In the genomic region with DNA sequence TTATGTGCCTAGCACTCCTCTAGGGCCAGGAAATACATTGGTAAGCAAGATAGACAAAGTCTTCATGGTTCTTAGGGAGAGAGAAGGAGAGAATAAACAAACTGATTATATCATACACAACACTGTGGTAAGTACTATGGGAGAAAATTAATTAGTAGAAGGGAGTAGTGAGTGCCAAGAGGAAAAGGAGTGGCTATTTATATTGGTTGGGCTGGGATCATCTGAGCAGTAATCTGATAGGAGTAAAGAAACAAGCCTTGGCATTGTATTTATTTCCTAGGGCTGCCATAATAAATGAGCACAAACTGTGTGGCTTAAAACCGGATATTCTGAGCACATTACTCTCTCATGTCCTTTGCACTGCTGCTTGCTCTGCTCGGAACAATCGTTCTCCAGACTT, we compare ENCODE assay signal across 20 cellular contexts.
DNase-seq lines count a peak whose midpoint lies in the region; TF ChIP-seq lines count a peak whose summit lies in the region.
"Had no signal": no experiment of that assay in that cellular context is flagged by ENCODE, and none has a peak within 500 bp of the region (broad histone marks: within the 10 kb centered on the region; RNA-seq: fewer than 3 reads in every experiment).

No MANE protein-coding gene starts in this region.

- no peaks in the 10 kb centered on the region for H3K36me3 Mint-ChIP-seq in nephron progenitor cell (ENCODE audit: low read depth)
- H3K36me3 Mint-ChIP-seq: CD8-positive, alpha-beta T cell had no signal

- peak; percentile 6 for DNase-seq in COR-L47 (lab: John Stamatoyannopoulos, UW)
- DNase-seq in H4 (ENCODE audit: low spot score) = peak; percentile 32
- peak; percentile 46 for DNase-seq in NCI-H748 (lab: John Stamatoyannopoulos, UW; ENCODE audit: unreplicated experiment)
- peak; percentile 6 for DNase-seq in left kidney (ENCODE audit: low read depth, low spot score)
- no peak for DNase-seq in NCI-H1417 (lab: John Stamatoyannopoulos, UW)
- no peak for DNase-seq in nephron progenitor cell
- DNase-seq in NCI-H1694 treated with DMSO at 0.1 percent for 48 hours (lab: John Stamatoyannopoulos, UW) = no peak
- DNase-seq: Calu3; CD8-positive, alpha-beta T cell; HFFc6; NCI-H1048; NCI-H446; NCI-H524 treated with DMSO at 0.1 percent for 48 hours; Peyer's patch; SHP77 treated with DMSO at 0.1 percent for 48 hours; T-helper 1 cell had no signal

- H3K4me1 Mint-ChIP-seq in nephron progenitor cell = no peaks in the 10 kb centered on the region
- H3K4me1 Mint-ChIP-seq: B cell, GM23338 had no signal

- no peak for TF ChIP-seq CTCF in nephron progenitor cell (IDR thresholded peaks at IDR 0.05)

- no peak overlapping the region for H3K27ac Mint-ChIP-seq in nephron progenitor cell
- H3K27ac Mint-ChIP-seq: B cell; CD8-positive, alpha-beta T cell; GM23338; HFFc6; IgD-negative memory B cell; T-helper 2 cell treated with Interferon-gamma antibody and Interleukin-4, amounts not matched to agents 5 μg/mL and 100 μg/mL, for 36 hours had no signal

- peaks cover 21% of the 10 kb centered on the region for H3K9me3 Mint-ChIP-seq in nephron progenitor cell
- H3K9me3 Mint-ChIP-seq: CD8-positive, alpha-beta T cell; IgD-negative memory B cell; T-helper 2 cell treated with Interferon-gamma antibody and Interleukin-4, amounts not matched to agents 5 μg/mL and 100 μg/mL, for 36 hours had no signal

- H3K27me3 Mint-ChIP-seq in nephron progenitor cell (ENCODE audit: low read depth, poor library complexity) = no peaks in the 10 kb centered on the region
- H3K27me3 Mint-ChIP-seq: B cell had no signal

- H3K4me3 Mint-ChIP-seq in nephron progenitor cell = no peak overlapping the region
- H3K4me3 Mint-ChIP-seq: B cell; CD8-positive, alpha-beta T cell; GM23338; HFFc6; IgD-negative memory B cell; T-helper 2 cell treated with Interferon-gamma antibody and Interleukin-4, amounts not matched to agents 5 μg/mL and 100 μg/mL, for 36 hours had no signal

Comparison
In these comparisons a context has a peak if more than half of its experiments do, and no peak if none do; other contexts are left out.
1. DNase-seq: peak in COR-L47 (single experiment), H4 (single experiment), NCI-H748 (single experiment) and left kidney (single experiment); none in NCI-H1417 (0 of 3), nephron progenitor cell (single experiment) and NCI-H1694 treated with DMSO at 0.1 percent for 48 hours (single experiment).